Comparison of ENCODE assay signal across 12 cellular contexts in genomic region chr1:188489336-188490112, GRCh38.
DNase-seq lines count a peak whose midpoint lies in the region; ATAC-seq and TF ChIP-seq lines count a peak whose summit lies in the region.
"Had no signal": no experiment of that assay in that cellular context is flagged by ENCODE, and none has a peak within 500 bp of the region (broad histone marks: within the 10 kb centered on the region; RNA-seq: fewer than 3 reads in every experiment).

No MANE protein-coding gene starts in this region.

- H3K27ac ChIP-seq in A673 (ENCODE audit: low read depth, low read length, poor library complexity, severe bottlenecking), result no peak overlapping the region

- H3K36me3 ChIP-seq in A673 (ENCODE audit: insufficient read depth, low read length, poor library complexity, severe bottlenecking), result no peaks in the 10 kb centered on the region

- H3K4me1 Mint-ChIP-seq in activated T-helper 2 cell treated with anti-CD3 and anti-CD28 coated beads, Interferon-gamma antibody, Interleukin-2, Interleukin-4, amounts not matched to agents 10 μg/mL and 5 μg/mL and 100 μg/mL, durations not matched to agents 14 hours and 24 hours and 36 hours (ENCODE audit: low read depth), result no peaks in the 10 kb centered on the region
- H3K4me1 Mint-ChIP-seq: nephron had no signal

- intact Hi-C loops in A673 (cut with micrococcal nuclease; ENCODE audit: unreplicated experiment) (no loop called here), left colon (cut with DNase I, micrococcal nuclease) (no loop called here)
- intact Hi-C loops in activated T-helper 2 cell treated with anti-CD3 and anti-CD28 coated beads, Interferon-gamma antibody, Interleukin-2, Interleukin-4, amounts not matched to agents 10 μg/mL and 5 μg/mL and 100 μg/mL, durations not matched to agents 14 hours and 24 hours and 36 hours (cut with micrococcal nuclease), result no loop called here

- TF ChIP-seq CTCF in A673 (conservative IDR thresholded peaks at IDR 0.05; ENCODE audit: low read depth, low read length), result peak; percentile 22; the same call in 1 of the 2 replicates

- in situ Hi-C loops in G401 (cut with HindIII; ENCODE audit: low sequenced_read_pairs), result no loop called here

- no peaks in the 10 kb centered on the region for H3K27me3 ChIP-seq in A673 (replicated peaks; ENCODE audit: insufficient read depth, low read depth, low read length, poor library complexity)

- CTCF ChIA-PET in A673 (lab: Charles Lee), result no interaction called here

- H3K27me3 Mint-ChIP-seq in activated T-helper 2 cell treated with anti-CD3 and anti-CD28 coated beads, Interferon-gamma antibody, Interleukin-2, Interleukin-4, amounts not matched to agents 10 μg/mL and 5 μg/mL and 100 μg/mL, durations not matched to agents 14 hours and 24 hours and 36 hours (ENCODE audit: low read depth), result no peaks in the 10 kb centered on the region

- no TSS peak for BruUV-seq in A673 (replicated peaks; lab: Mats Ljungman, UMichigan)

- H3K4me3 Mint-ChIP-seq in activated T-helper 2 cell treated with anti-CD3 and anti-CD28 coated beads, Interferon-gamma antibody, Interleukin-2, Interleukin-4, amounts not matched to agents 10 μg/mL and 5 μg/mL and 100 μg/mL, durations not matched to agents 14 hours and 24 hours and 36 hours (ENCODE audit: low read depth), result no peak overlapping the region
- H3K4me3 Mint-ChIP-seq: activated T-cell treated with anti-CD3 and anti-CD28 coated beads, Interleukin-2, amount 50 U/mL, for 4 hours; nephron had no signal

- no peaks in the 10 kb centered on the region for H3K4me1 ChIP-seq in A673 (ENCODE audit: insufficient read depth, low read length, poor library complexity, severe bottlenecking)

- DNase-seq in A673 (ENCODE audit: low spot score) (peak; percentile 27), HK-2 (ENCODE audit: unreplicated experiment) (peak; percentile 23), SW 1271 (lab: John Stamatoyannopoulos, UW) (peak; percentile 56 to 80), glomerular endothelial cell (ENCODE audit: extremely low read depth, low read depth, low spot score) (peak; percentile 4), G401 (ENCODE audit: low spot score) (no peak), left colon (no peak), NK-92 (lab: John Stamatoyannopoulos, UW; ENCODE audit: unreplicated experiment) (no peak)
- DNase-seq in activated T-helper 2 cell treated with anti-CD3 and anti-CD28 coated beads, Interferon-gamma antibody, Interleukin-2, Interleukin-4, amounts not matched to agents 10 μg/mL and 5 μg/mL and 100 μg/mL, durations not matched to agents 14 hours and 24 hours and 36 hours (ENCODE audit: low spot score), result no peak
- DNase-seq: activated T-cell treated with anti-CD3 and anti-CD28 coated beads, Interleukin-2, amount 50 U/mL, for 4 hours; NCI-H446 treated with DMSO at 0.1 percent for 48 hours had no signal

- no peaks in the 10 kb centered on the region for H3K9me3 ChIP-seq in A673 (ENCODE audit: low read depth, low read length, poor library complexity, severe bottlenecking)

- H3K4me3 ChIP-seq in A673 (ENCODE audit: low read depth, low read length, poor library complexity, severe bottlenecking), result no peak overlapping the region

- no peak overlapping the region for H3K27ac Mint-ChIP-seq in activated T-helper 2 cell treated with anti-CD3 and anti-CD28 coated beads, Interferon-gamma antibody, Interleukin-2, Interleukin-4, amounts not matched to agents 10 μg/mL and 5 μg/mL and 100 μg/mL, durations not matched to agents 14 hours and 24 hours and 36 hours
- H3K27ac Mint-ChIP-seq: nephron had no signal

- peaks cover 3% of the 10 kb centered on the region for H3K9me3 Mint-ChIP-seq in activated T-helper 2 cell treated with anti-CD3 and anti-CD28 coated beads, Interferon-gamma antibody, Interleukin-2, Interleukin-4, amounts not matched to agents 10 μg/mL and 5 μg/mL and 100 μg/mL, durations not matched to agents 14 hours and 24 hours and 36 hours
- H3K9me3 Mint-ChIP-seq: nephron had no signal

- ATAC-seq in left colon, result no peak
- ATAC-seq: activated CD4-positive, CD25-positive, alpha-beta regulatory T cell treated with anti-CD3 and anti-CD28 coated beads, Interleukin-2, amount 50 U/mL, for 24 hours; activated T-cell treated with anti-CD3 and anti-CD28 coated beads, Interleukin-2, amount 50 U/mL, for 4 hours had no signal

- POLR2A ChIA-PET in A673 (lab: Charles Lee; ENCODE audit: low non-redundant PET), result no interaction called here

- no peaks in the 10 kb centered on the region for H3K36me3 Mint-ChIP-seq in activated T-helper 2 cell treated with anti-CD3 and anti-CD28 coated beads, Interferon-gamma antibody, Interleukin-2, Interleukin-4, amounts not matched to agents 10 μg/mL and 5 μg/mL and 100 μg/mL, durations not matched to agents 14 hours and 24 hours and 36 hours (ENCODE audit: low read depth)

Comparison
In these comparisons a context has a peak if more than half of its experiments do, and no peak if none do; other contexts are left out.
1. DNase-seq: peak in A673 (single experiment), HK-2 (single experiment), SW 1271 (2 of 2) and glomerular endothelial cell (single experiment); none in G401 (single experiment), left colon (0 of 2), activated T-helper 2 cell treated with anti-CD3 and anti-CD28 coated beads, Interferon-gamma antibody, Interleukin-2, Interleukin-4, amounts not matched to agents 10 μg/mL and 5 μg/mL and 100 μg/mL, durations not matched to agents 14 hours and 24 hours and 36 hours (single experiment) and NK-92 (single experiment).